ENCODE assay signal across 8 cellular contexts in genomic region chr1:31764307-31765040, GRCh38. TPM values are rescaled to one million over a fixed set of nuclear protein-coding genes. Genes with fewer than 3 reads are reported as not detected.
DNase-seq lines count a peak whose midpoint lies in the region; ATAC-seq and TF ChIP-seq lines count a peak whose summit lies in the region.

A gene with protein sequence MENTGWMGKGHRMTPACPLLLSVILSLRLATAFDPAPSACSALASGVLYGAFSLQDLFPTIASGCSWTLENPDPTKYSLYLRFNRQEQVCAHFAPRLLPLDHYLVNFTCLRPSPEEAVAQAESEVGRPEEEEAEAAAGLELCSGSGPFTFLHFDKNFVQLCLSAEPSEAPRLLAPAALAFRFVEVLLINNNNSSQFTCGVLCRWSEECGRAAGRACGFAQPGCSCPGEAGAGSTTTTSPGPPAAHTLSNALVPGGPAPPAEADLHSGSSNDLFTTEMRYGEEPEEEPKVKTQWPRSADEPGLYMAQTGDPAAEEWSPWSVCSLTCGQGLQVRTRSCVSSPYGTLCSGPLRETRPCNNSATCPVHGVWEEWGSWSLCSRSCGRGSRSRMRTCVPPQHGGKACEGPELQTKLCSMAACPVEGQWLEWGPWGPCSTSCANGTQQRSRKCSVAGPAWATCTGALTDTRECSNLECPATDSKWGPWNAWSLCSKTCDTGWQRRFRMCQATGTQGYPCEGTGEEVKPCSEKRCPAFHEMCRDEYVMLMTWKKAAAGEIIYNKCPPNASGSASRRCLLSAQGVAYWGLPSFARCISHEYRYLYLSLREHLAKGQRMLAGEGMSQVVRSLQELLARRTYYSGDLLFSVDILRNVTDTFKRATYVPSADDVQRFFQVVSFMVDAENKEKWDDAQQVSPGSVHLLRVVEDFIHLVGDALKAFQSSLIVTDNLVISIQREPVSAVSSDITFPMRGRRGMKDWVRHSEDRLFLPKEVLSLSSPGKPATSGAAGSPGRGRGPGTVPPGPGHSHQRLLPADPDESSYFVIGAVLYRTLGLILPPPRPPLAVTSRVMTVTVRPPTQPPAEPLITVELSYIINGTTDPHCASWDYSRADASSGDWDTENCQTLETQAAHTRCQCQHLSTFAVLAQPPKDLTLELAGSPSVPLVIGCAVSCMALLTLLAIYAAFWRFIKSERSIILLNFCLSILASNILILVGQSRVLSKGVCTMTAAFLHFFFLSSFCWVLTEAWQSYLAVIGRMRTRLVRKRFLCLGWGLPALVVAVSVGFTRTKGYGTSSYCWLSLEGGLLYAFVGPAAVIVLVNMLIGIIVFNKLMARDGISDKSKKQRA (N-terminal part only) (minus strand): TSS chr1:31764340. CDS start chr1:31757221, 7,119 bp downstream.

- no peak for TF ChIP-seq CTCF in Calu3 (IDR thresholded peaks at IDR 0.05; ENCODE audit: unreplicated experiment)
- no peak for TF ChIP-seq CTCF in KMS-11 (conservative IDR thresholded peaks at IDR 0.05; ENCODE audit: low read depth, low read length)
- TF ChIP-seq CTCF in glutamatergic neuron (IDR thresholded peaks at IDR 0.05; ENCODE audit: partially characterized antibody, unreplicated experiment), result peak; percentile 0

- no peak within 1 kb of the TSS for H3K27ac ChIP-seq in KMS-11
- no peak within 1 kb of the TSS for H3K27ac ChIP-seq in rectal smooth muscle tissue (ENCODE audit: low read depth, low read length)

- H3K27me3 Mint-ChIP-seq in Calu3 (ENCODE audit: unreplicated experiment) (peaks cover 77% of the 10 kb centered on the region), glutamatergic neuron (ENCODE audit: unreplicated experiment) (peaks cover 7% of the 10 kb centered on the region)
- H3K27me3 Mint-ChIP-seq in activated T-cell treated with anti-CD3 and anti-CD28 coated beads, Interleukin-2, amount 50 U/mL, for 72 hours (ENCODE audit: low read depth), result peaks cover 26% of the 10 kb centered on the region

- H3K4me2 ChIP-seq in KMS-11, result peak within 1 kb of the TSS; percentile 96

- peaks cover 16% of the 10 kb centered on the region for H3K4me1 Mint-ChIP-seq in Calu3 (ENCODE audit: low read depth, unreplicated experiment)
- H3K4me1 Mint-ChIP-seq in activated T-cell treated with anti-CD3 and anti-CD28 coated beads, Interleukin-2, amount 50 U/mL, for 72 hours (ENCODE audit: low read depth), result peaks cover 35% of the 10 kb centered on the region
- H3K4me1 Mint-ChIP-seq in glutamatergic neuron (ENCODE audit: low read depth, unreplicated experiment), result peaks cover 8% of the 10 kb centered on the region

- H3K79me2 ChIP-seq in KMS-11 (ENCODE audit: insufficient read depth, low read depth), result no peaks in the 10 kb centered on the region

- H3K27ac Mint-ChIP-seq in Calu3 (ENCODE audit: unreplicated experiment) (no peak within 1 kb of the TSS), glutamatergic neuron (ENCODE audit: unreplicated experiment) (no peak within 1 kb of the TSS)
- no peak within 1 kb of the TSS for H3K27ac Mint-ChIP-seq in activated T-cell treated with anti-CD3 and anti-CD28 coated beads, Interleukin-2, amount 50 U/mL, for 72 hours

- H3K9me3 Mint-ChIP-seq in Calu3 (ENCODE audit: low read depth, unreplicated experiment) (no peaks in the 10 kb centered on the region), glutamatergic neuron (ENCODE audit: unreplicated experiment) (peaks cover 13% of the 10 kb centered on the region)
- no peaks in the 10 kb centered on the region for H3K9me3 Mint-ChIP-seq in activated T-cell treated with anti-CD3 and anti-CD28 coated beads, Interleukin-2, amount 50 U/mL, for 72 hours

- peaks cover 48% of the 10 kb centered on the region for H3K27me3 ChIP-seq in KMS-11 (ENCODE audit: insufficient read depth, low read depth)
- H3K27me3 ChIP-seq in rectal smooth muscle tissue (ENCODE audit: control insufficient read depth, insufficient read depth, low read length), result peaks cover 27% of the 10 kb centered on the region

- BruUV-seq in Calu3 (replicated peaks; lab: Mats Ljungman, UMichigan), result no TSS peak

- peaks cover 12% of the 10 kb centered on the region for H3K4me1 ChIP-seq in KMS-11 (ENCODE audit: low read depth, poor library complexity, severe bottlenecking)
- peaks cover 6% of the 10 kb centered on the region for H3K4me1 ChIP-seq in rectal smooth muscle tissue (ENCODE audit: control insufficient read depth, insufficient read depth, low read length)

- H3K4me3 ChIP-seq in KMS-11 (IDR thresholded peaks at IDR 0.05; ENCODE audit: insufficient read depth, low read depth, low read length), result peak within 1 kb of the TSS; percentile 43
- peak within 1 kb of the TSS; percentile 60 for H3K4me3 ChIP-seq in rectal smooth muscle tissue (ENCODE audit: low read length)

- H3K9ac ChIP-seq in KMS-11 (no peak within 1 kb of the TSS), rectal smooth muscle tissue (ENCODE audit: low read length) (no peak within 1 kb of the TSS)

- ATAC-seq in activated T-cell treated with anti-CD3 and anti-CD28 coated beads, Interleukin-2, amount 50 U/mL, for 72 hours (replicated peaks in 1 of 2), result peak; percentile 6 to 10
- no peak for ATAC-seq in HG03342 (IDR thresholded peaks at IDR 0.05; ENCODE audit: unreplicated experiment)
- no peak for ATAC-seq in GM18517 (IDR thresholded peaks at IDR 0.05; ENCODE audit: unreplicated experiment)

- H2AFZ ChIP-seq in KMS-11 (ENCODE audit: low read depth), result peak within 1 kb of the TSS; percentile 71; the same call in 1 of the 2 replicates

- H3K36me3 ChIP-seq in KMS-11 (ENCODE audit: insufficient read depth) (no peaks in the 10 kb centered on the region), rectal smooth muscle tissue (ENCODE audit: control insufficient read depth, insufficient read depth, low read length) (no peaks in the 10 kb centered on the region)

- intact Hi-C loops in Calu3 (cut with micrococcal nuclease; ENCODE audit: unreplicated experiment), result no loop called here

- DNase-seq in Calu3 (peak; percentile 28), glutamatergic neuron (peak; percentile 64), NCI-H1048 (lab: John Stamatoyannopoulos, UW) (no peak)
- DNase-seq in activated T-cell treated with anti-CD3 and anti-CD28 coated beads, Interleukin-2, amount 50 U/mL, for 72 hours, result no peak

- H4K20me1 ChIP-seq in KMS-11 (ENCODE audit: insufficient read depth), result no peaks in the 10 kb centered on the region

- H3K4me3 Mint-ChIP-seq in Calu3 (ENCODE audit: low read depth, unreplicated experiment) (peak within 1 kb of the TSS; percentile 75), glutamatergic neuron (ENCODE audit: unreplicated experiment) (peak within 1 kb of the TSS; percentile 88)
- peak within 1 kb of the TSS; percentile 81 to 89 for H3K4me3 Mint-ChIP-seq in activated T-cell treated with anti-CD3 and anti-CD28 coated beads, Interleukin-2, amount 50 U/mL, for 72 hours

- H3K36me3 Mint-ChIP-seq in Calu3 (ENCODE audit: insufficient read depth, unreplicated experiment) (peaks cover 18% of the 10 kb centered on the region), glutamatergic neuron (ENCODE audit: unreplicated experiment) (no peaks in the 10 kb centered on the region)
- peaks cover 0 to 5% of the 10 kb centered on the region in 2 donors for H3K36me3 Mint-ChIP-seq in activated T-cell treated with anti-CD3 and anti-CD28 coated beads, Interleukin-2, amount 50 U/mL, for 72 hours (ENCODE audit: insufficient read depth in 2 of 2)

- CTCF ChIA-PET in Calu3 (lab: Charles Lee), result interaction anchor here (1.1 to 1.7 kb wide), 2 partner anchors 25 to 199 kb away, joined by 3 to 7 read pairs; no protein-coding TSS in a partner anchor

RNA-seq across cellular contexts. Expression of the gene that starts here (rescaled TPM):
- 1.9 and 2.9 TPM in 2 replicates for total RNA-seq in Calu3 (2022)
- total RNA-seq in activated T-cell treated with anti-CD3 and anti-CD28 coated beads, Interleukin-2, amount 50 U/mL, for 72 hours, result 1 to 10 TPM; 1.0 to 2.3 TPM
- total RNA-seq in glutamatergic neuron (ENCODE audit: unreplicated experiment), result 15.8 TPM

Comparison
In these comparisons a context has a peak if more than half of its experiments do, and no peak if none do; other contexts are left out.
1. DNase-seq: peak in Calu3 (single experiment) and glutamatergic neuron (single experiment); none in activated T-cell treated with anti-CD3 and anti-CD28 coated beads, Interleukin-2, amount 50 U/mL, for 72 hours (0 of 2) and NCI-H1048 (single experiment).
2. ATAC-seq: peak in activated T-cell treated with anti-CD3 and anti-CD28 coated beads, Interleukin-2, amount 50 U/mL, for 72 hours (2 of 2); none in HG03342 (single experiment) and GM18517 (single experiment).
3. Peak in every context shown above with its lines, with median percentiles within 50 percentile points of each other: H3K4me3 Mint-ChIP-seq.